In genomic region chr22:22955276-22955798, GRCh38 we compare ENCODE assay signal across 10 cellular contexts.
DNase-seq lines count a peak whose midpoint lies in the region; ATAC-seq and TF ChIP-seq lines count a peak whose summit lies in the region.
"Had no signal": no experiment of that assay in that cellular context is flagged by ENCODE, and none has a peak within 500 bp of the region (broad histone marks: within the 10 kb centered on the region; RNA-seq: fewer than 3 reads in every experiment).

No MANE protein-coding gene starts in this region.

- no peaks in the 10 kb centered on the region for H3K9me3 Mint-ChIP-seq in activated T-helper 17 cell treated with anti-CD3 and anti-CD28 coated beads, Interleukin-2, amount 50 U/mL, for 72 hours

- peak; percentile 30 for ATAC-seq in esophagus mucosa
- ATAC-seq in activated T-helper 17 cell treated with anti-CD3 and anti-CD28 coated beads, Interleukin-2, amount 50 U/mL, for 72 hours (replicated peaks), result no peak

- peaks cover 9 to 56% (median 48%) of the 10 kb centered on the region in 10 experiments for H3K4me1 ChIP-seq in BLaER1 treated with 17β-estradiol and CSF1 and Interleukin-3, amounts not matched to agents 10 nM and 100 nM
- H3K4me1 ChIP-seq: BE2C, SJSA1 had no signal

- peak overlapping the region in 9 of 11 experiments; percentile 7 to 51 (median 36); a peak in 13 of 22 replicates for H3K4me2 ChIP-seq in BLaER1 treated with 17β-estradiol and CSF1 and Interleukin-3, amounts not matched to agents 10 nM and 100 nM

- H3K36me3 Mint-ChIP-seq in activated T-helper 17 cell treated with anti-CD3 and anti-CD28 coated beads, Interleukin-2, amount 50 U/mL, for 72 hours (ENCODE audit: low read depth), result no peaks in the 10 kb centered on the region

- no peaks in the 10 kb centered on the region for H3K36me3 ChIP-seq in BLaER1 treated with 17β-estradiol and CSF1 and Interleukin-3, amounts not matched to agents 10 nM and 100 nM
- H3K36me3 ChIP-seq: BE2C, SJSA1 had no signal

- H3K4me1 Mint-ChIP-seq in activated T-helper 17 cell treated with anti-CD3 and anti-CD28 coated beads, Interleukin-2, amount 50 U/mL, for 72 hours, result no peaks in the 10 kb centered on the region

- no peaks in the 10 kb centered on the region; a peak in 1 of 22 replicates for H3K9me3 ChIP-seq in BLaER1 treated with 17β-estradiol and CSF1 and Interleukin-3, amounts not matched to agents 10 nM and 100 nM (replicated peaks in 1 of 11)
- H3K9me3 ChIP-seq: BE2C had no signal

- DNase-seq in GM20000 (ENCODE audit: low spot score) (peak; percentile 1), RPMI8226 (peak; percentile 63), H4 (ENCODE audit: low spot score) (no peak), AG08396 (ENCODE audit: low spot score) (no peak)
- no peak for DNase-seq in effector CD8-positive, alpha-beta T cell (lab: John Stamatoyannopoulos, UW)

- no peaks in the 10 kb centered on the region for H4K20me1 ChIP-seq in BLaER1 treated with 17β-estradiol and CSF1 and Interleukin-3, amounts not matched to agents 10 nM and 100 nM

- TF ChIP-seq CTCF in GM20000 (IDR thresholded peaks at IDR 0.05; ENCODE audit: extremely low read depth, missing control alignments), result no peak

- no peak overlapping the region for H3K9ac ChIP-seq in BLaER1 treated with 17β-estradiol and CSF1 and Interleukin-3, amounts not matched to agents 10 nM and 100 nM

- H3K27me3 ChIP-seq in BLaER1 treated with 17β-estradiol and CSF1 and Interleukin-3, amounts not matched to agents 10 nM and 100 nM, result no peaks in the 10 kb centered on the region
- H3K27me3 ChIP-seq: SJSA1 had no signal

- H3K27me3 Mint-ChIP-seq in activated T-helper 17 cell treated with anti-CD3 and anti-CD28 coated beads, Interleukin-2, amount 50 U/mL, for 72 hours, result peaks cover 33% of the 10 kb centered on the region

- no peak overlapping the region for H3K27ac Mint-ChIP-seq in activated T-helper 17 cell treated with anti-CD3 and anti-CD28 coated beads, Interleukin-2, amount 50 U/mL, for 72 hours

- no peak overlapping the region for H3K4me3 ChIP-seq in BLaER1 treated with 17β-estradiol and CSF1 and Interleukin-3, amounts not matched to agents 10 nM and 100 nM
- H3K4me3 ChIP-seq: SJSA1 had no signal

- H3K27ac ChIP-seq in BLaER1 treated with 17β-estradiol and CSF1 and Interleukin-3, amounts not matched to agents 10 nM and 100 nM, result no peak overlapping the region
- H3K27ac ChIP-seq: SJSA1 had no signal

- H3K4me3 Mint-ChIP-seq in activated T-helper 17 cell treated with anti-CD3 and anti-CD28 coated beads, Interleukin-2, amount 50 U/mL, for 72 hours, result no peak overlapping the region

Comparison
In these comparisons a context has a peak if more than half of its experiments do, and no peak if none do; other contexts are left out.
1. DNase-seq: peak in GM20000 (single experiment) and RPMI8226 (single experiment); none in effector CD8-positive, alpha-beta T cell (single experiment), H4 (single experiment) and AG08396 (single experiment).